Comparison of ENCODE assay signal across 10 cellular contexts in genomic region chr7:3559178-3559765, GRCh38.
DNase-seq lines count a peak whose midpoint lies in the region; ATAC-seq and TF ChIP-seq lines count a peak whose summit lies in the region.
"Had no signal": no experiment of that assay in that cellular context is flagged by ENCODE, and none has a peak within 500 bp of the region (broad histone marks: within the 10 kb centered on the region; RNA-seq: fewer than 3 reads in every experiment).

No MANE protein-coding gene starts in this region.

- no peak for TF ChIP-seq CTCF in omental fat pad (IDR thresholded peaks at IDR 0.05)

- DNase-seq in GM04504 (ENCODE audit: low read depth) (peak; percentile 3), NCI-H748 (lab: John Stamatoyannopoulos, UW; ENCODE audit: unreplicated experiment) (peak; percentile 45), epidermal melanocyte (ENCODE audit: insufficient read length, low spot score) (peak; percentile 63), omental fat pad (ENCODE audit: low spot score) (no peak), NAMALWA (ENCODE audit: low spot score) (no peak), NCI-H2171 (lab: John Stamatoyannopoulos, UW) (no peak), RPMI8226 (no peak)
- DNase-seq: immature natural killer cell; NCI-H510A treated with DMSO at 0.1 percent for 48 hours; stimulated activated CD4-positive, alpha-beta T cell treated with anti-CD3 and anti-CD28 coated beads, Interleukin-12 subunit alpha, Interleukin-12 subunit beta, amount 100 ng/mL, for 4 hours had no signal

- ATAC-seq in omental fat pad (ENCODE audit: low FRiP score), result peak; percentile 98

Comparison
In these comparisons a context has a peak if more than half of its experiments do, and no peak if none do; other contexts are left out.
1. DNase-seq: peak in GM04504 (single experiment), NCI-H748 (single experiment) and epidermal melanocyte (single experiment); none in omental fat pad (single experiment), NAMALWA (single experiment), NCI-H2171 (single experiment) and RPMI8226 (single experiment).